9 cellular contexts compared by ENCODE assay signal in genomic region chr3:154252759-154253638, GRCh38.
DNase-seq lines count a peak whose midpoint lies in the region; ATAC-seq, FAIRE-seq and TF ChIP-seq lines count a peak whose summit lies in the region.
"Had no signal": no experiment of that assay in that cellular context is flagged by ENCODE, and none has a peak within 500 bp of the region (broad histone marks: within the 10 kb centered on the region; RNA-seq: fewer than 3 reads in every experiment).

No MANE protein-coding gene starts in this region.

- no peak overlapping the region for H2AFZ ChIP-seq in H1 (ENCODE audit: low read length)
- no peak overlapping the region for H2AFZ ChIP-seq in mesenchymal stem cell (ENCODE audit: low read depth, low read length)

- H3K4me1 ChIP-seq in Caco-2: no peaks in the 10 kb centered on the region
- H3K4me1 ChIP-seq in H1 (replicated peaks in 1 of 4; ENCODE audit: control insufficient read depth in 3 of 4, insufficient read depth in 4 of 4, low read length in 3 of 4): peaks cover 0 to 2% (median under 1%) of the 10 kb centered on the region in 4 experiments; a peak in 1 of 7 replicates
- no peaks in the 10 kb centered on the region for H3K4me1 ChIP-seq in mesenchymal stem cell (ENCODE audit: control insufficient read depth, insufficient read depth, low read depth, low read length)

- no peak overlapping the region for H2BK5ac ChIP-seq in H1 (ENCODE audit: low read depth, low read length)
- H2BK5ac ChIP-seq in mesenchymal stem cell (ENCODE audit: low read depth, low read length, poor library complexity, severe bottlenecking): no peak overlapping the region

- no peak for TF ChIP-seq POLR2A in H1 (IDR thresholded peaks at IDR 0.05; ENCODE audit: control extremely low read depth in 1 of 2, low read depth in 2 of 2, low read length in 2 of 2)

- H3K18ac ChIP-seq in H1 (ENCODE audit: extremely low read depth, low read length) (no peak overlapping the region), mesenchymal stem cell (ENCODE audit: low read depth in 1 of 2, low read length in 2 of 2) (no peak overlapping the region)

- H2BK12ac ChIP-seq in H1 (ENCODE audit: low read depth, low read length) (no peak overlapping the region), mesenchymal stem cell (ENCODE audit: low read length in 2 of 2) (no peak overlapping the region)

- H3K9me3 ChIP-seq in Caco-2 (no peaks in the 10 kb centered on the region), H1 (ENCODE audit: insufficient read depth in 2 of 2, low read depth in 1 of 2, low read length in 1 of 2) (no peaks in the 10 kb centered on the region), mesenchymal stem cell (ENCODE audit: control insufficient read depth, low read length) (no peaks in the 10 kb centered on the region)

- H3K23me2 ChIP-seq in H1 (ENCODE audit: low read depth, low read length): no peaks in the 10 kb centered on the region

- peak; percentile 96 to 98 for TF ChIP-seq RAD21 in H1 (IDR thresholded peaks at IDR 0.05 in 1 of 2, conservative IDR thresholded peaks at IDR 0.05 in 1 of 2; ENCODE audit: low read depth in 2 of 2, low read length in 2 of 2)

- H3K56ac ChIP-seq in H1 (replicated peaks; ENCODE audit: insufficient read length, low read depth, low read length): no peak overlapping the region

- no peak overlapping the region for H3K27ac ChIP-seq in H1 (ENCODE audit: low read depth, low read length)
- H3K27ac ChIP-seq in mesenchymal stem cell (ENCODE audit: low read length, poor library complexity, severe bottlenecking): no peak overlapping the region

- ATAC-seq in HG03575 (IDR thresholded peaks at IDR 0.05; ENCODE audit: extremely low read depth, insufficient number of reproducible peaks, low FRiP score, unreplicated experiment): peak; percentile 83
- peak; percentile 88 for ATAC-seq in activated CD8-positive, alpha-beta T cell treated with anti-CD3 and anti-CD28 coated beads for 36 hours

- no peaks in the 10 kb centered on the region for H3K36me3 ChIP-seq in Caco-2 (ENCODE audit: control insufficient read depth, insufficient read depth, low read length)
- H3K36me3 ChIP-seq in H1 (ENCODE audit: control insufficient read depth in 2 of 4, insufficient read depth in 4 of 4, low read length in 3 of 4): peaks cover 2 to 38% (median 26%) of the 10 kb centered on the region in 4 experiments; a peak in 7 of 8 replicates
- peaks cover 13 to 71% of the 10 kb centered on the region in 2 experiments for H3K36me3 ChIP-seq in mesenchymal stem cell (ENCODE audit: control insufficient read depth in 1 of 2, insufficient read depth in 2 of 2, low read depth in 1 of 2, low read length in 2 of 2)

- no TSS peak for BruUV-seq in Caco-2 (replicated peaks; lab: Mats Ljungman, UMichigan)

- TF ChIP-seq CTCF in Caco-2 (IDR thresholded peaks at IDR 0.05; ENCODE audit: insufficient read depth in 1 of 2, low read depth in 1 of 2, low read length in 1 of 2, severe bottlenecking in 1 of 2, unreplicated experiment in 1 of 2) (peak; percentile 83 to 91), GM20000 (IDR thresholded peaks at IDR 0.05; ENCODE audit: extremely low read depth, missing control alignments) (peak; percentile 72), H1 (IDR thresholded peaks at IDR 0.05; ENCODE audit: control extremely low read depth in 1 of 3, insufficient read depth in 1 of 3, low read depth in 1 of 3, low read length in 3 of 3) (peak; percentile 82 to 98 (median 92))
- peak; percentile 76 for TF ChIP-seq CTCF in activated CD8-positive, alpha-beta T cell treated with anti-CD3 and anti-CD28 coated beads for 36 hours (IDR thresholded peaks at IDR 0.05)

- H3K27me3 ChIP-seq in Caco-2 (replicated peaks; ENCODE audit: control insufficient read depth, insufficient read depth, low read length) (no peaks in the 10 kb centered on the region), H1 (replicated peaks in 1 of 4; ENCODE audit: control insufficient read depth in 3 of 4, extremely low read depth in 1 of 4, insufficient read depth in 3 of 4, low read length in 3 of 4) (no peaks in the 10 kb centered on the region), mesenchymal stem cell (ENCODE audit: control insufficient read depth in 1 of 2, insufficient read depth in 1 of 2, low read length in 2 of 2) (no peaks in the 10 kb centered on the region)

- H3K27ac Mint-ChIP-seq in Caco-2 (ENCODE audit: unreplicated experiment): peak overlapping the region; percentile 11
- H3K27ac Mint-ChIP-seq in activated CD8-positive, alpha-beta T cell treated with anti-CD3 and anti-CD28 coated beads for 36 hours: peak overlapping the region; percentile 2

- H2BK15ac ChIP-seq in H1 (ENCODE audit: low read length): no peak overlapping the region
- no peak overlapping the region for H2BK15ac ChIP-seq in mesenchymal stem cell (ENCODE audit: low read depth, poor library complexity, severe bottlenecking)

- H2BK120ac ChIP-seq in H1 (replicated peaks; ENCODE audit: low read depth, low read length) (no peak overlapping the region), mesenchymal stem cell (ENCODE audit: low read depth, low read length) (no peak overlapping the region)

- FAIRE-seq in H1 (lab: Jason Lieb, UNC): peak; percentile 84
- FAIRE-seq: colon had no signal

- H4K5ac ChIP-seq in H1 (ENCODE audit: insufficient read length, low read depth, low read length): no peak overlapping the region

- H3K9ac ChIP-seq in H1 (replicated peaks in 1 of 4; ENCODE audit: extremely low read depth in 1 of 4, low read depth in 3 of 4, low read length in 3 of 4): no peak overlapping the region
- H3K9ac ChIP-seq in mesenchymal stem cell (ENCODE audit: low read length): no peak overlapping the region

- CTCF ChIA-PET in Caco-2 (lab: Charles Lee): interaction anchor here (0.9 to 1.0 kb wide), 2 partner anchors 140 to 246 kb away, joined by 3 to 4 read pairs; no protein-coding TSS in a partner anchor
- CTCF ChIA-PET in activated CD8-positive, alpha-beta T cell treated with anti-CD3 and anti-CD28 coated beads for 36 hours (lab: Charles Lee): interaction anchor here (0.7 to 2.1 kb wide), 33 partner anchors 9 to 1233 kb away, joined by 3 to 6 read pairs (median 3); partner anchors contain the start of gene ARHGEF26
- CTCF ChIA-PET in H1 (lab: Charles Lee; ENCODE audit: partially characterized antibody): interaction anchor here (0.5 to 5.1 kb wide), 47 partner anchors 9 to 1227 kb away, joined by 3 to 31 read pairs (median 4); partner anchors contain the start of gene ARHGEF26

- no peak overlapping the region for H4K8ac ChIP-seq in H1 (ENCODE audit: extremely low read depth, insufficient read depth, low read length)
- no peak overlapping the region for H4K8ac ChIP-seq in mesenchymal stem cell (ENCODE audit: low read length)

- peaks cover 6% of the 10 kb centered on the region for H3K4me1 Mint-ChIP-seq in Caco-2 (ENCODE audit: low read depth, unreplicated experiment)
- H3K4me1 Mint-ChIP-seq in activated CD8-positive, alpha-beta T cell treated with anti-CD3 and anti-CD28 coated beads for 36 hours (ENCODE audit: low read depth): no peaks in the 10 kb centered on the region

- no peaks in the 10 kb centered on the region for H3K9me3 Mint-ChIP-seq in Caco-2 (ENCODE audit: unreplicated experiment)
- H3K9me3 Mint-ChIP-seq in activated CD8-positive, alpha-beta T cell treated with anti-CD3 and anti-CD28 coated beads for 36 hours: no peaks in the 10 kb centered on the region

- H3K4me3 Mint-ChIP-seq in Caco-2 (ENCODE audit: unreplicated experiment): no peak overlapping the region
- no peak overlapping the region for H3K4me3 Mint-ChIP-seq in activated CD8-positive, alpha-beta T cell treated with anti-CD3 and anti-CD28 coated beads for 36 hours

- no peak overlapping the region for H3K4ac ChIP-seq in H1 (replicated peaks; ENCODE audit: insufficient read length, low read depth, low read length)
- no peak overlapping the region for H3K4ac ChIP-seq in mesenchymal stem cell (ENCODE audit: low read depth in 1 of 2, low read length in 2 of 2)

- peak; percentile 83 to 89 for DNase-seq in Caco-2
- DNase-seq in GM20000 (ENCODE audit: low spot score): peak; percentile 66
- DNase-seq in NCI-H774 (lab: John Stamatoyannopoulos, UW): peak; percentile 70
- DNase-seq in activated CD8-positive, alpha-beta T cell treated with anti-CD3 and anti-CD28 coated beads for 36 hours: peak; percentile 87
- peak; percentile 83 to 94 for DNase-seq in H1 (ENCODE audit: low read depth in 1 of 2, low spot score in 2 of 2)
- peak; percentile 87 for DNase-seq in mesenchymal stem cell
- peak; percentile 7 to 23 for DNase-seq in stimulated activated CD8-positive, alpha-beta memory T cell treated with anti-CD3 and anti-CD28 coated beads, Interleukin-15, amount 100 ng/mL, for 4 hours (ENCODE audit: low read depth in 2 of 2)

- H3K4me2 ChIP-seq in H1 (ENCODE audit: insufficient read depth in 1 of 2, low read depth in 2 of 2, low read length in 2 of 2) (no peak overlapping the region), mesenchymal stem cell (ENCODE audit: low read length, poor library complexity, severe bottlenecking) (no peak overlapping the region)

- H3K14ac ChIP-seq in H1 (ENCODE audit: insufficient read length): no peak overlapping the region
- H3K14ac ChIP-seq in mesenchymal stem cell (ENCODE audit: low read length in 2 of 2): no peak overlapping the region

- H4K91ac ChIP-seq in H1 (replicated peaks; ENCODE audit: insufficient read length, low read length) (no peak overlapping the region), mesenchymal stem cell (ENCODE audit: low read length) (no peak overlapping the region)

- H3K36me3 Mint-ChIP-seq in Caco-2 (ENCODE audit: insufficient read depth, unreplicated experiment): peaks cover 62% of the 10 kb centered on the region
- H3K36me3 Mint-ChIP-seq in activated CD8-positive, alpha-beta T cell treated with anti-CD3 and anti-CD28 coated beads for 36 hours (ENCODE audit: low read depth): peaks cover 51% of the 10 kb centered on the region

- no peaks in the 10 kb centered on the region for H3K79me1 ChIP-seq in H1 (ENCODE audit: low read depth, low read length)
- no peaks in the 10 kb centered on the region for H3K79me1 ChIP-seq in mesenchymal stem cell (replicated peaks; ENCODE audit: low read length, poor library complexity, severe bottlenecking)

- H2AK5ac ChIP-seq in H1 (ENCODE audit: low read depth, low read length) (no peak overlapping the region), mesenchymal stem cell (ENCODE audit: low read length, severe bottlenecking) (no peak overlapping the region)

- POLR2A ChIA-PET in Caco-2 (lab: Charles Lee): interaction anchor here (0.9 kb wide), 1 partner anchor 132 kb away, joined by 4 read pairs; the partner anchor contains the start of gene ARHGEF26
- POLR2A ChIA-PET in activated CD8-positive, alpha-beta T cell treated with anti-CD3 and anti-CD28 coated beads for 36 hours (lab: Charles Lee): interaction anchor here (0.5 to 0.6 kb wide), 2 partner anchors 29 to 229 kb away, joined by 3 read pairs; no protein-coding TSS in a partner anchor
- POLR2A ChIA-PET in H1 (lab: Charles Lee; ENCODE audit: partially characterized antibody): interaction anchor here (1.0 to 1.6 kb wide), 3 partner anchors 10 to 123 kb away, joined by 3 to 4 read pairs (median 3); no protein-coding TSS in a partner anchor

- H3K27me3 Mint-ChIP-seq in Caco-2 (ENCODE audit: insufficient read depth, unreplicated experiment): no peaks in the 10 kb centered on the region
- H3K27me3 Mint-ChIP-seq in activated CD8-positive, alpha-beta T cell treated with anti-CD3 and anti-CD28 coated beads for 36 hours: no peaks in the 10 kb centered on the region

- H3K79me2 ChIP-seq in H1 (ENCODE audit: control insufficient read depth in 1 of 2, insufficient read depth in 2 of 2, low read length in 2 of 2): no peaks in the 10 kb centered on the region

- H3K4me3 ChIP-seq in Caco-2 (ENCODE audit: low read depth, low read length) (no peak overlapping the region), H1 (ENCODE audit: extremely low read depth in 1 of 4, insufficient read depth in 2 of 4, low read depth in 3 of 4, low read length in 4 of 4) (no peak overlapping the region), mesenchymal stem cell (ENCODE audit: insufficient read depth in 1 of 2, low read depth in 1 of 2, low read length in 2 of 2) (peak overlapping the region in 1 of 2 experiments; percentile 34)

- 19% methylated on average over 11 of the region's 11 CpGs; no CpG with 5 or more reads in 1 of the 2 experiments for WGBS in H1 (ENCODE audit: extremely low coverage in 1 of 2, insufficient coverage in 1 of 2, insufficient read length in 1 of 2, insufficient replicate concordance in 2 of 2, low coverage in 1 of 2, low lambda C conversion rate in 2 of 2, missing lambda C conversion rate in 1 of 2), 2 experiments
- WGBS in mesenchymal stem cell: 6% methylated on average over 6 of the region's 11 CpGs

- no peak for TF ChIP-seq EP300 in H1 (IDR thresholded peaks at IDR 0.05; ENCODE audit: borderline replicate concordance in 1 of 2, low read depth in 2 of 2, low read length in 2 of 2)

- no peak overlapping the region for H3K23ac ChIP-seq in H1 (ENCODE audit: insufficient read length)
- H3K23ac ChIP-seq in mesenchymal stem cell (ENCODE audit: low read length in 2 of 2): no peak overlapping the region

- no peak overlapping the region for H2BK20ac ChIP-seq in H1 (ENCODE audit: low read length)

- H4K20me1 ChIP-seq in H1 (replicated peaks in 1 of 2; ENCODE audit: control insufficient read depth in 1 of 2, insufficient read depth in 2 of 2, low read length in 2 of 2): no peaks in the 10 kb centered on the region

- intact Hi-C loops in Caco-2 (cut with micrococcal nuclease; ENCODE audit: unreplicated experiment): loop anchor here (1.0 to 5.0 kb wide), 5 partner anchors 141 to 256 kb away; no protein-coding TSS in a partner anchor
- intact Hi-C loops in activated CD8-positive, alpha-beta T cell treated with anti-CD3 and anti-CD28 coated beads for 36 hours (cut with micrococcal nuclease): loop anchor here (5.0 kb wide), 1 partner anchor 156 kb away; no protein-coding TSS in a partner anchor

Comparison
In these comparisons a context has a peak if more than half of its experiments do, and no peak if none do; other contexts are left out.
1. DNase-seq: peak in every context shown above with its lines; median percentile 88 in H1; 87 in activated CD8-positive, alpha-beta T cell treated with anti-CD3 and anti-CD28 coated beads for 36 hours; 87 in mesenchymal stem cell; 86 in Caco-2; 70 in NCI-H774; 66 in GM20000; 15 in stimulated activated CD8-positive, alpha-beta memory T cell treated with anti-CD3 and anti-CD28 coated beads, Interleukin-15, amount 100 ng/mL, for 4 hours.